Comparison of ENCODE assay signal across 35 cellular contexts in the genomic region with DNA sequence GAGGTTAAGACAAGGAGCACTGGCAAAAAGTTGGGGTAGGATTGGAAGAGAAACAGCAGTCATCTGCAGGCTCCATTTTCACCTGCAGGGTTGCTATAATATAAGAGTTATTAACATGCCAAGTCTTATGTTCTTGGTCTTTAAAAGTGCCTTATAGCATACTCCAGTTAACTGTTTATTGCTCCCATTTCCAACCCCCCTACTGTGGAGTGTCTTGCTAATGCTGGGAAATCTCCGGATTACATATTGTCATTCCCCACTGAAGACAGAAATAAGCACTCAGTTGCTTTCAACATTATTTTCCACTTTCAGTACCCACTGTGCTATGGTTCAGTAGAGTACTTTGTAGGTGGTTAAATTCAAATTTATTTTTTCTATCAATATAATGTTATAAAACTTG.
"Had no signal": no experiment of that assay in that cellular context is flagged by ENCODE, and none has a peak within 500 bp of the region (broad histone marks: within the 10 kb centered on the region; RNA-seq: fewer than 3 reads in every experiment).

No MANE protein-coding gene starts in this region.

- H3K9me3 ChIP-seq: ascending aorta, body of pancreas had no signal

- H3K4me3 Mint-ChIP-seq: activated CD4-positive, alpha-beta memory T cell treated with anti-CD3 and anti-CD28 coated beads, Interleukin-2, amount 10 ng/mL, durations not matched to agents 7 days and 5 days; activated CD4-positive, alpha-beta T cell treated with anti-CD3 and anti-CD28 coated beads for 36 hours; activated CD4-positive, alpha-beta T cell treated with anti-CD3 and anti-CD28 coated beads, Interleukin-2, amount 10 ng/mL, durations not matched to agents 7 days and 5 days; activated CD8-positive, alpha-beta memory T cell treated with anti-CD3 and anti-CD28 coated beads, Interleukin-2, amount 10 ng/mL, durations not matched to agents 7 days and 5 days; activated CD8-positive, alpha-beta T cell treated with anti-CD3 and anti-CD28 coated beads, Interleukin-2, amount 10 ng/mL, durations not matched to agents 7 days and 5 days; activated naive CD4-positive, alpha-beta T cell treated with anti-CD3 and anti-CD28 coated beads, Interleukin-2, amount 10 ng/mL, durations not matched to agents 7 days and 5 days; activated naive CD4-positive, alpha-beta T cell treated with anti-CD3 and anti-CD28 coated beads, Interleukin-2, amount 50 U/mL, for 24 hours; activated naive CD8-positive, alpha-beta T cell; activated naive CD8-positive, alpha-beta T cell treated with anti-CD3 and anti-CD28 coated beads, Interleukin-2, amount 10 ng/mL, durations not matched to agents 7 days and 5 days; activated naive CD8-positive, alpha-beta T cell treated with anti-CD3 and anti-CD28 coated beads, Interleukin-2, amount 50 U/mL, for 24 hours; activated T-cell treated with anti-CD3 and anti-CD28 coated beads, Interleukin-2, amount 50 U/mL, for 24 hours; T-cell; T-helper 17 cell; WTC11 had no signal

- H3K4me1 Mint-ChIP-seq: activated CD4-positive, alpha-beta memory T cell treated with anti-CD3 and anti-CD28 coated beads, Interleukin-2, amount 10 ng/mL, durations not matched to agents 7 days and 5 days; activated CD4-positive, alpha-beta T cell treated with anti-CD3 and anti-CD28 coated beads for 36 hours; activated CD4-positive, alpha-beta T cell treated with anti-CD3 and anti-CD28 coated beads, Interleukin-2, amount 10 ng/mL, durations not matched to agents 7 days and 5 days; activated CD8-positive, alpha-beta memory T cell treated with anti-CD3 and anti-CD28 coated beads, Interleukin-2, amount 10 ng/mL, durations not matched to agents 7 days and 5 days; activated naive CD4-positive, alpha-beta T cell treated with anti-CD3 and anti-CD28 coated beads, Interleukin-2, amount 10 ng/mL, durations not matched to agents 7 days and 5 days; activated naive CD4-positive, alpha-beta T cell treated with anti-CD3 and anti-CD28 coated beads, Interleukin-2, amount 50 U/mL, for 24 hours; activated naive CD8-positive, alpha-beta T cell treated with anti-CD3 and anti-CD28 coated beads, Interleukin-2, amount 10 ng/mL, durations not matched to agents 7 days and 5 days; activated naive CD8-positive, alpha-beta T cell treated with anti-CD3 and anti-CD28 coated beads, Interleukin-2, amount 50 U/mL, for 24 hours; T-cell; T-helper 17 cell had no signal

- H3K27me3 Mint-ChIP-seq: activated CD4-positive, alpha-beta memory T cell treated with anti-CD3 and anti-CD28 coated beads, Interleukin-2, amount 10 ng/mL, durations not matched to agents 7 days and 5 days; activated CD4-positive, alpha-beta T cell treated with anti-CD3 and anti-CD28 coated beads, Interleukin-2, amount 10 ng/mL, durations not matched to agents 7 days and 5 days; activated CD8-positive, alpha-beta memory T cell treated with anti-CD3 and anti-CD28 coated beads, Interleukin-2, amount 10 ng/mL, durations not matched to agents 7 days and 5 days; activated naive CD4-positive, alpha-beta T cell treated with anti-CD3 and anti-CD28 coated beads, Interleukin-2, amount 10 ng/mL, durations not matched to agents 7 days and 5 days; activated naive CD4-positive, alpha-beta T cell treated with anti-CD3 and anti-CD28 coated beads, Interleukin-2, amount 50 U/mL, for 24 hours; activated naive CD8-positive, alpha-beta T cell; activated naive CD8-positive, alpha-beta T cell treated with anti-CD3 and anti-CD28 coated beads, Interleukin-2, amount 10 ng/mL, durations not matched to agents 7 days and 5 days; activated naive CD8-positive, alpha-beta T cell treated with anti-CD3 and anti-CD28 coated beads, Interleukin-2, amount 50 U/mL, for 24 hours; activated T-cell treated with anti-CD3 and anti-CD28 coated beads, Interleukin-2, amount 50 U/mL, for 24 hours; T-helper 17 cell had no signal

- H3K4me1 ChIP-seq: ascending aorta, body of pancreas, breast epithelium had no signal

- H3K9me3 Mint-ChIP-seq: activated CD4-positive, alpha-beta memory T cell treated with anti-CD3 and anti-CD28 coated beads, Interleukin-2, amount 10 ng/mL, durations not matched to agents 7 days and 5 days; activated CD4-positive, alpha-beta T cell treated with anti-CD3 and anti-CD28 coated beads, Interleukin-2, amount 10 ng/mL, durations not matched to agents 7 days and 5 days; activated T-cell treated with anti-CD3 and anti-CD28 coated beads, Interleukin-2, amount 50 U/mL, for 24 hours; activated T-helper 2 cell treated with anti-CD3 and anti-CD28 coated beads, Interferon-gamma antibody, Interleukin-2, Interleukin-4, amounts not matched to agents 10 μg/mL and 5 μg/mL and 100 μg/mL, durations not matched to agents 14 hours and 24 hours and 36 hours had no signal

- ATAC-seq: activated CD4-positive, alpha-beta T cell treated with anti-CD3 and anti-CD28 coated beads for 36 hours; activated CD4-positive, CD25-positive, alpha-beta regulatory T cell treated with anti-CD3 and anti-CD28 coated beads, Interleukin-2, amount 50 U/mL, for 24 hours; activated CD8-positive, alpha-beta memory T cell treated with anti-CD3 and anti-CD28 coated beads, Interleukin-2, amount 10 ng/mL, durations not matched to agents 7 days and 5 days; activated CD8-positive, alpha-beta T cell treated with anti-CD3 and anti-CD28 coated beads, Interleukin-2, amount 10 ng/mL, durations not matched to agents 7 days and 5 days; activated naive CD8-positive, alpha-beta T cell treated with anti-CD3 and anti-CD28 coated beads, Interleukin-2, amount 50 U/mL, for 24 hours; body of pancreas; T-cell; T-helper 17 cell; WTC11 had no signal

- H3K36me3 Mint-ChIP-seq: activated CD8-positive, alpha-beta memory T cell treated with anti-CD3 and anti-CD28 coated beads, Interleukin-2, amount 10 ng/mL, durations not matched to agents 7 days and 5 days; activated naive CD4-positive, alpha-beta T cell treated with anti-CD3 and anti-CD28 coated beads, Interleukin-2, amount 10 ng/mL, durations not matched to agents 7 days and 5 days; activated naive CD4-positive, alpha-beta T cell treated with anti-CD3 and anti-CD28 coated beads, Interleukin-2, amount 50 U/mL, for 24 hours; activated naive CD8-positive, alpha-beta T cell; activated naive CD8-positive, alpha-beta T cell treated with anti-CD3 and anti-CD28 coated beads, Interleukin-2, amount 10 ng/mL, durations not matched to agents 7 days and 5 days; T-cell had no signal

- H3K27ac ChIP-seq: ascending aorta, body of pancreas, brain microvascular endothelial cell, breast epithelium, WERI-Rb-1 had no signal

- DNase-seq: activated CD4-positive, alpha-beta memory T cell treated with anti-CD3 and anti-CD28 coated beads, Interleukin-2, amount 10 ng/mL, durations not matched to agents 7 days and 5 days; activated CD4-positive, alpha-beta T cell treated with anti-CD3 and anti-CD28 coated beads for 1 hour; activated CD4-positive, alpha-beta T cell treated with anti-CD3 and anti-CD28 coated beads for 36 hours; activated CD4-positive, alpha-beta T cell treated with anti-CD3 and anti-CD28 coated beads for 48 hours; activated CD4-positive, alpha-beta T cell treated with anti-CD3 and anti-CD28 coated beads, Interleukin-2, amount 10 ng/mL, durations not matched to agents 7 days and 5 days; activated CD4-positive, alpha-beta T cell treated with anti-CD3 and anti-CD28 coated beads, Interleukin-2, amount 50 U/mL, for 48 hours; activated CD4-positive, CD25-positive, alpha-beta regulatory T cell; activated CD8-positive, alpha-beta memory T cell treated with anti-CD3 and anti-CD28 coated beads for 24 hours; activated CD8-positive, alpha-beta memory T cell treated with anti-CD3 and anti-CD28 coated beads, Interleukin-2, amount 10 ng/mL, durations not matched to agents 7 days and 5 days; activated CD8-positive, alpha-beta memory T cell treated with anti-CD3 and anti-CD28 coated beads, Interleukin-2, amount 50 U/mL, for 48 hours; activated CD8-positive, alpha-beta T cell treated with anti-CD3 and anti-CD28 coated beads, Interleukin-2, amount 10 ng/mL, durations not matched to agents 7 days and 5 days; activated effector memory CD4-positive, alpha-beta T cell treated with Interleukin-2 at 50 U/mL for 16 hours; activated gamma-delta T cell; activated naive CD4-positive, alpha-beta T cell treated with anti-CD3 and anti-CD28 coated beads, Interleukin-2, amount 10 ng/mL, durations not matched to agents 7 days and 5 days; activated naive CD4-positive, alpha-beta T cell treated with Interleukin-2 at 50 U/mL for 16 hours; activated naive CD8-positive, alpha-beta T cell treated with anti-CD3 and anti-CD28 coated beads, Interleukin-2, amount 10 ng/mL, durations not matched to agents 7 days and 5 days; activated naive CD8-positive, alpha-beta T cell treated with anti-CD3 and anti-CD28 coated beads, Interleukin-2, amount 50 U/mL, for 24 hours; activated T-cell treated with anti-CD3 and anti-CD28 coated beads, Interleukin-2, amount 50 U/mL, for 24 hours; activated T-cell treated with anti-CD3 and anti-CD28 coated beads, Interleukin-2, amount 50 U/mL, for 48 hours; amygdala; anterior cingulate cortex; body of pancreas; brain microvascular endothelial cell; central memory CD4-positive, alpha-beta T cell; T-cell; T-helper 17 cell; T1000; WERI-Rb-1 had no signal

- H3K4me3 ChIP-seq: ascending aorta, body of pancreas, breast epithelium had no signal

- H3K36me3 ChIP-seq: ascending aorta, brain microvascular endothelial cell, breast epithelium, WERI-Rb-1 had no signal

- H3K27me3 ChIP-seq: ascending aorta, body of pancreas, brain microvascular endothelial cell had no signal

- H3K27ac Mint-ChIP-seq: activated CD4-positive, alpha-beta memory T cell treated with anti-CD3 and anti-CD28 coated beads, Interleukin-2, amount 10 ng/mL, durations not matched to agents 7 days and 5 days; activated CD4-positive, alpha-beta T cell treated with anti-CD3 and anti-CD28 coated beads for 36 hours; activated CD4-positive, alpha-beta T cell treated with anti-CD3 and anti-CD28 coated beads, Interleukin-2, amount 10 ng/mL, durations not matched to agents 7 days and 5 days; activated CD8-positive, alpha-beta memory T cell treated with anti-CD3 and anti-CD28 coated beads, Interleukin-2, amount 10 ng/mL, durations not matched to agents 7 days and 5 days; activated CD8-positive, alpha-beta T cell treated with anti-CD3 and anti-CD28 coated beads, Interleukin-2, amount 10 ng/mL, durations not matched to agents 7 days and 5 days; activated naive CD4-positive, alpha-beta T cell treated with anti-CD3 and anti-CD28 coated beads, Interleukin-2, amount 10 ng/mL, durations not matched to agents 7 days and 5 days; activated naive CD4-positive, alpha-beta T cell treated with anti-CD3 and anti-CD28 coated beads, Interleukin-2, amount 50 U/mL, for 24 hours; activated naive CD8-positive, alpha-beta T cell; activated naive CD8-positive, alpha-beta T cell treated with anti-CD3 and anti-CD28 coated beads, Interleukin-2, amount 10 ng/mL, durations not matched to agents 7 days and 5 days; activated naive CD8-positive, alpha-beta T cell treated with anti-CD3 and anti-CD28 coated beads, Interleukin-2, amount 50 U/mL, for 24 hours; activated T-cell treated with anti-CD3 and anti-CD28 coated beads, Interleukin-2, amount 50 U/mL, for 24 hours; activated T-helper 2 cell treated with anti-CD3 and anti-CD28 coated beads, Interferon-gamma antibody, Interleukin-2, Interleukin-4, amounts not matched to agents 10 μg/mL and 5 μg/mL and 100 μg/mL, durations not matched to agents 14 hours and 24 hours and 36 hours; T-cell; T-helper 17 cell; WTC11 had no signal
